Comparison of ENCODE assay signal across 22 cellular contexts in the genomic region with DNA sequence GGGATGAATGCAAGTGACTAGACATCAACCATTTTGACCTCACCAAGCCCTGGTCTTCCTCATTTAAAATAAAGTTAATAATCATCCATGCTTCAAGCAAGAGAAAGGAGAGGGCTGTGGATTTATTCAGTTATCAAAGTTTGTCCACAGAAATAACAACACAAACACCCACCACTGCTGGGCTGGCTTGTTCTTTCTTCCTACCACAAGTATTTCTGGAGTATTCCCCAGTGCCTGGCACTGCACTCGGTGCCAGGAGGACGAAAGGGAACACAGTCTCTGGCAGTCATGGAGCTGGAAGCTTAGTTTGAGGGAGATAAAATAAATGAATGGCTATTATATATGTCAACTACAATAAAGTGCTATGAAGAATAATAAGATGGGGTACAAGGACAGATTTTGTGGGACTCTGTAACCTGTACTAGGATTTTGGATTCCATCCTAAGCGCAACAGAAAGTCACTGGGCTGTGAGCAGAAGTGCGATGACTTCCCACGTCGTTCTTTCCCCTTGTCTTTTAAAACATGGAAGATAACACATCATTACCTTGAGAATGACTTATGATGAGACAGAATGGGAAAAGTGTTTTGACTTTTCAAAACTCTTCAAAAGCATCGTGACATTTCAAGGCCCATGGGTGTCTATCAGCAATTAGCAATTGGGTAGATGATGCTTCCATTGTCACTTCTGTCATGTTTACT.
DNase-seq lines count a peak whose midpoint lies in the region; ATAC-seq lines count a peak whose summit lies in the region.
"Had no signal": no experiment of that assay in that cellular context is flagged by ENCODE, and none has a peak within 500 bp of the region (broad histone marks: within the 10 kb centered on the region; RNA-seq: fewer than 3 reads in every experiment).

No MANE protein-coding gene starts in this region.

- peak overlapping the region; percentile 35 for H3K27ac ChIP-seq in muscle layer of colon (ENCODE audit: low read depth, low read length)
- H3K27ac ChIP-seq: KMS-11 had no signal

- no peaks in the 10 kb centered on the region for H3K9me3 Mint-ChIP-seq in activated T-cell treated with anti-CD3 and anti-CD28 coated beads, Interleukin-2, amount 50 U/mL, for 24 hours
- no peaks in the 10 kb centered on the region for H3K9me3 Mint-ChIP-seq in activated naive CD8-positive, alpha-beta T cell treated with anti-CD3 and anti-CD28 coated beads, Interleukin-2, amount 50 U/mL, for 24 hours
- no peaks in the 10 kb centered on the region for H3K9me3 Mint-ChIP-seq in stimulated activated naive CD8-positive, alpha-beta T cell treated with anti-CD3 and anti-CD28 coated beads, Interleukin-15, amount 100 ng/mL, for 72 hours
- H3K9me3 Mint-ChIP-seq: dendritic cell treated with granulocyte-macrophage colony-stimulating factor and Interleukin-4, amounts not matched to agents 40 ng/mL and 50 ng/mL, for 4 days; WTC11 had no signal

- peaks cover 77% of the 10 kb centered on the region for H3K4me1 Mint-ChIP-seq in activated T-cell treated with anti-CD3 and anti-CD28 coated beads, Interleukin-2, amount 50 U/mL, for 24 hours (ENCODE audit: low read depth)
- peaks cover 46% of the 10 kb centered on the region for H3K4me1 Mint-ChIP-seq in activated naive CD8-positive, alpha-beta T cell treated with anti-CD3 and anti-CD28 coated beads, Interleukin-2, amount 50 U/mL, for 24 hours
- H3K4me1 Mint-ChIP-seq in stimulated activated naive CD8-positive, alpha-beta T cell treated with anti-CD3 and anti-CD28 coated beads, Interleukin-15, amount 100 ng/mL, for 72 hours, result peaks cover 46% of the 10 kb centered on the region

- H3K4me1 ChIP-seq in muscle layer of colon (ENCODE audit: insufficient read depth, low read length), result peaks cover 34% of the 10 kb centered on the region

- no peaks in the 10 kb centered on the region for H3K27me3 Mint-ChIP-seq in activated T-cell treated with anti-CD3 and anti-CD28 coated beads, Interleukin-2, amount 50 U/mL, for 24 hours
- H3K27me3 Mint-ChIP-seq in activated naive CD8-positive, alpha-beta T cell treated with anti-CD3 and anti-CD28 coated beads, Interleukin-2, amount 50 U/mL, for 24 hours, result no peaks in the 10 kb centered on the region
- H3K27me3 Mint-ChIP-seq in stimulated activated naive CD8-positive, alpha-beta T cell treated with anti-CD3 and anti-CD28 coated beads, Interleukin-15, amount 100 ng/mL, for 72 hours, result no peaks in the 10 kb centered on the region
- H3K27me3 Mint-ChIP-seq: dendritic cell treated with granulocyte-macrophage colony-stimulating factor and Interleukin-4, amounts not matched to agents 40 ng/mL and 50 ng/mL, for 4 days had no signal

- H3K36me3 ChIP-seq in muscle layer of colon (ENCODE audit: insufficient read depth, low read length), result peaks cover 4% of the 10 kb centered on the region

- ATAC-seq in activated naive CD8-positive, alpha-beta T cell treated with anti-CD3 and anti-CD28 coated beads, Interleukin-2, amount 50 U/mL, for 24 hours, result no peak
- no peak for ATAC-seq in stimulated activated naive CD8-positive, alpha-beta T cell treated with anti-CD3 and anti-CD28 coated beads, Interleukin-15, amount 100 ng/mL, for 72 hours
- no peak for ATAC-seq in HG02870 (IDR thresholded peaks at IDR 0.05; ENCODE audit: unreplicated experiment)
- ATAC-seq: WTC11 had no signal

- DNase-seq in activated T-cell treated with anti-CD3 and anti-CD28 coated beads, Interleukin-2, amount 50 U/mL, for 24 hours, result no peak
- no peak for DNase-seq in activated T-cell treated with anti-CD3 and anti-CD28 coated beads, Interleukin-2, amount 50 U/mL, for 48 hours
- no peak for DNase-seq in activated naive CD8-positive, alpha-beta T cell treated with anti-CD3 and anti-CD28 coated beads, Interleukin-2, amount 50 U/mL, for 24 hours
- DNase-seq in stimulated activated naive CD8-positive, alpha-beta T cell treated with anti-CD3 and anti-CD28 coated beads, Interleukin-15, amount 100 ng/mL, for 72 hours, result no peak
- DNase-seq in SHP77 treated with DMSO at 0.1 percent for 48 hours (lab: John Stamatoyannopoulos, UW) (no peak), NCI-H2107 treated with DMSO at 0.1 percent for 48 hours (lab: John Stamatoyannopoulos, UW; ENCODE audit: unreplicated experiment) (no peak)
- DNase-seq: activated gamma-delta T cell; DMS153; foreskin melanocyte; GF-D8; HCEC 1CT; kidney glomerular epithelial cell; NCI-H2029; NCI-H510A treated with DMSO at 0.1 percent for 48 hours; SHP77; stimulated activated CD4-positive, alpha-beta T cell treated with anti-CD3 and anti-CD28 coated beads, Interleukin-4, amount 100 ng/mL, for 24 hours; T-helper 2 cell had no signal

- H3K9ac ChIP-seq in muscle layer of colon (ENCODE audit: low read length), result no peak overlapping the region
- H3K9ac ChIP-seq: KMS-11 had no signal

- no peaks in the 10 kb centered on the region for H3K9me3 ChIP-seq in muscle layer of colon (ENCODE audit: low read length)

- H3K27me3 ChIP-seq in muscle layer of colon (ENCODE audit: control insufficient read depth in 1 of 2, insufficient read depth in 2 of 2, low read length in 2 of 2), result no peaks in the 10 kb centered on the region

- peak overlapping the region; percentile 53 for H3K27ac Mint-ChIP-seq in activated T-cell treated with anti-CD3 and anti-CD28 coated beads, Interleukin-2, amount 50 U/mL, for 24 hours
- peak overlapping the region; percentile 6 for H3K27ac Mint-ChIP-seq in activated naive CD8-positive, alpha-beta T cell treated with anti-CD3 and anti-CD28 coated beads, Interleukin-2, amount 50 U/mL, for 24 hours
- peak overlapping the region; percentile 5 to 77 for H3K27ac Mint-ChIP-seq in stimulated activated naive CD8-positive, alpha-beta T cell treated with anti-CD3 and anti-CD28 coated beads, Interleukin-15, amount 100 ng/mL, for 72 hours
- H3K27ac Mint-ChIP-seq: dendritic cell treated with granulocyte-macrophage colony-stimulating factor and Interleukin-4, amounts not matched to agents 40 ng/mL and 50 ng/mL, for 4 days had no signal

- no peak overlapping the region for H3K4me3 ChIP-seq in muscle layer of colon (ENCODE audit: low read depth in 1 of 2, low read length in 2 of 2)

- H3K36me3 Mint-ChIP-seq in activated T-cell treated with anti-CD3 and anti-CD28 coated beads, Interleukin-2, amount 50 U/mL, for 24 hours (ENCODE audit: low read depth), result peaks cover 95% of the 10 kb centered on the region
- peaks cover 77% of the 10 kb centered on the region for H3K36me3 Mint-ChIP-seq in activated naive CD8-positive, alpha-beta T cell treated with anti-CD3 and anti-CD28 coated beads, Interleukin-2, amount 50 U/mL, for 24 hours (ENCODE audit: low read depth)

- no peak overlapping the region for H3K4me3 Mint-ChIP-seq in activated T-cell treated with anti-CD3 and anti-CD28 coated beads, Interleukin-2, amount 50 U/mL, for 24 hours
- no peak overlapping the region for H3K4me3 Mint-ChIP-seq in activated naive CD8-positive, alpha-beta T cell treated with anti-CD3 and anti-CD28 coated beads, Interleukin-2, amount 50 U/mL, for 24 hours
- no peak overlapping the region for H3K4me3 Mint-ChIP-seq in stimulated activated naive CD8-positive, alpha-beta T cell treated with anti-CD3 and anti-CD28 coated beads, Interleukin-15, amount 100 ng/mL, for 72 hours
- H3K4me3 Mint-ChIP-seq: dendritic cell treated with granulocyte-macrophage colony-stimulating factor and Interleukin-4, amounts not matched to agents 40 ng/mL and 50 ng/mL, for 4 days; WTC11 had no signal
